ENCODE assay signal across 8 cellular contexts in genomic region chr12:56723889-56724659, GRCh38. TPM values are rescaled to one million over a fixed set of nuclear protein-coding genes. Genes with fewer than 3 reads are reported as not detected.
A peak's percentile ranks its signal among the peaks of the same experiment; 100 is the strongest.
DNase-seq lines count a peak whose midpoint lies in the region; ATAC-seq and TF ChIP-seq lines count a peak whose summit lies in the region.

No MANE protein-coding gene starts in this region.

- H3K9me3 Mint-ChIP-seq in activated naive CD4-positive, alpha-beta T cell treated with anti-CD3 and anti-CD28 coated beads, Interleukin-2, amount 10 ng/mL, durations not matched to agents 7 days and 5 days: no peaks in the 10 kb centered on the region

- POLR2A ChIA-PET in IMR-90 (lab: Charles Lee; ENCODE audit: unreplicated experiment): interaction anchor here (0.6 kb wide), 1 partner anchor 38 kb away, joined by 3 read pairs; no protein-coding TSS in a partner anchor

- H3K4me2 ChIP-seq in IMR-90 (ENCODE audit: low read depth, low read length) (peak overlapping the region; percentile 95), osteoblast (ENCODE audit: insufficient read depth, low read length) (peak overlapping the region; percentile 98)

- H3K14ac ChIP-seq in IMR-90 (replicated peaks; ENCODE audit: low read depth, low read length): peak overlapping the region; percentile 99

- DNase-seq in IMR-90: peak; percentile 86
- DNase-seq in activated naive CD4-positive, alpha-beta T cell treated with anti-CD3 and anti-CD28 coated beads, Interleukin-2, amount 10 ng/mL, durations not matched to agents 7 days and 5 days: no peak
- no peak for DNase-seq in Right ventricle myocardium inferior (ENCODE audit: missing footprints)
- no peak for DNase-seq in osteoblast (ENCODE audit: insufficient read length, low spot score, missing footprints)
- no peak for DNase-seq in NCI-H2227 treated with DMSO at 0.1 percent for 48 hours (lab: John Stamatoyannopoulos, UW)

- ATAC-seq in IMR-90 (ENCODE audit: low read depth) (peak; percentile 2; the same call in 1 of the 2 replicates), Right ventricle myocardium inferior (peak; percentile 49), HG03460 (IDR thresholded peaks at IDR 0.05; ENCODE audit: unreplicated experiment) (no peak), HG02852 (IDR thresholded peaks at IDR 0.05; ENCODE audit: unreplicated experiment) (no peak)

- H2BK20ac ChIP-seq in IMR-90 (ENCODE audit: low read depth, low read length): no peak overlapping the region

- peak overlapping the region; percentile 98 for H2AK5ac ChIP-seq in IMR-90 (ENCODE audit: low read depth, low read length)

- peak overlapping the region; percentile 92 to 93 for H4K8ac ChIP-seq in IMR-90 (ENCODE audit: low read depth in 2 of 2, low read length in 2 of 2)

- dilution Hi-C loops in IMR-90 (cut with HindIII; ENCODE audit: low sequenced_read_pairs, unreplicated experiment): no loop called here

- H2AK9ac ChIP-seq in IMR-90 (replicated peaks; ENCODE audit: low read depth, low read length, poor library complexity): peak overlapping the region; percentile 100

- H2BK15ac ChIP-seq in IMR-90 (ENCODE audit: low read depth, low read length): no peak overlapping the region

- intact Hi-C loops in IMR-90 (cut with micrococcal nuclease) (loop anchor here (2.0 kb wide), 2 partner anchors 87 to 95 kb away; no protein-coding TSS in a partner anchor), Right ventricle myocardium inferior (cut with DNase I) (loop anchor here (2.0 kb wide), 2 partner anchors 35 to 87 kb away; partner anchors contain the start of gene PTGES3)

- peak overlapping the region; percentile 99 for H3K4me3 Mint-ChIP-seq in activated naive CD4-positive, alpha-beta T cell treated with anti-CD3 and anti-CD28 coated beads, Interleukin-2, amount 10 ng/mL, durations not matched to agents 7 days and 5 days

- peak overlapping the region; percentile 96 for H4K91ac ChIP-seq in IMR-90 (ENCODE audit: insufficient read depth, low read depth, low read length)

- peaks cover 5% of the 10 kb centered on the region for H3K4me1 ChIP-seq in IMR-90 (ENCODE audit: control insufficient read depth, insufficient read depth, low read length)
- H3K4me1 ChIP-seq in osteoblast (ENCODE audit: insufficient read depth, low read length): peaks cover 31% of the 10 kb centered on the region

- TF ChIP-seq RAD21 in IMR-90 (IDR thresholded peaks at IDR 0.05; ENCODE audit: low read length): no peak

- peak; percentile 68; the same call in 1 of the 2 replicates for TF ChIP-seq POLR2A in IMR-90 (IDR thresholded peaks at IDR 0.05; ENCODE audit: low read depth, low read length)

- peaks cover 67% of the 10 kb centered on the region for H3K4me1 Mint-ChIP-seq in activated naive CD4-positive, alpha-beta T cell treated with anti-CD3 and anti-CD28 coated beads, Interleukin-2, amount 10 ng/mL, durations not matched to agents 7 days and 5 days

- H3K23ac ChIP-seq in IMR-90 (ENCODE audit: low read depth, low read length): peak overlapping the region; percentile 96

- peaks cover 62% of the 10 kb centered on the region for H3K36me3 Mint-ChIP-seq in activated naive CD4-positive, alpha-beta T cell treated with anti-CD3 and anti-CD28 coated beads, Interleukin-2, amount 10 ng/mL, durations not matched to agents 7 days and 5 days

- peak overlapping the region; percentile 80 for H3K4me3 ChIP-seq in IMR-90 (ENCODE audit: insufficient read depth, low read depth, low read length)
- peak overlapping the region; percentile 100 for H3K4me3 ChIP-seq in osteoblast (ENCODE audit: insufficient read depth, low read length)

- no peak for TF ChIP-seq CTCF in C4-2B (conservative IDR thresholded peaks at IDR 0.05)
- TF ChIP-seq CTCF in IMR-90 (conservative IDR thresholded peaks at IDR 0.05; ENCODE audit: low read depth, low read length): no peak
- no peak for TF ChIP-seq CTCF in osteoblast (IDR thresholded peaks at IDR 0.05; ENCODE audit: extremely low read depth, low read depth, low read length)

- H3K18ac ChIP-seq in IMR-90 (ENCODE audit: low read depth, low read length): peak overlapping the region; percentile 40

- H2BK120ac ChIP-seq in IMR-90 (ENCODE audit: low read depth, low read length): peak overlapping the region; percentile 58

- peak overlapping the region; percentile 80 for H4K5ac ChIP-seq in IMR-90 (ENCODE audit: low read depth, low read length)

- peak overlapping the region; percentile 96 for H3K9ac ChIP-seq in IMR-90 (ENCODE audit: low read depth, low read length)

- no peaks in the 10 kb centered on the region for H3K27me3 Mint-ChIP-seq in activated naive CD4-positive, alpha-beta T cell treated with anti-CD3 and anti-CD28 coated beads, Interleukin-2, amount 10 ng/mL, durations not matched to agents 7 days and 5 days

- peak overlapping the region; percentile 98 for H3K27ac Mint-ChIP-seq in activated naive CD4-positive, alpha-beta T cell treated with anti-CD3 and anti-CD28 coated beads, Interleukin-2, amount 10 ng/mL, durations not matched to agents 7 days and 5 days

- BruUV-seq in IMR-90 (replicated peaks; lab: Mats Ljungman, UMichigan): no TSS peak

- H3K27me3 ChIP-seq in IMR-90 (ENCODE audit: control insufficient read depth, insufficient read depth, low read length) (no peaks in the 10 kb centered on the region), osteoblast (ENCODE audit: insufficient read depth, low read length) (no peaks in the 10 kb centered on the region)

- CTCF ChIA-PET in IMR-90 (lab: Yijun Ruan, JAX): no interaction called here
- CTCF ChIA-PET in activated naive CD4-positive, alpha-beta T cell treated with anti-CD3 and anti-CD28 coated beads, Interleukin-2, amount 10 ng/mL, durations not matched to agents 7 days and 5 days (lab: Charles Lee): interaction anchor here (1.2 kb wide), 1 partner anchor 35 kb away, joined by 5 read pairs; no protein-coding TSS in a partner anchor

- peak overlapping the region; percentile 99 for H3K4ac ChIP-seq in IMR-90 (ENCODE audit: low read depth, low read length)

- H3K9me1 ChIP-seq in IMR-90 (ENCODE audit: insufficient read depth, low read length): peaks cover 27% of the 10 kb centered on the region

- H3K79me1 ChIP-seq in IMR-90 (ENCODE audit: low read depth in 1 of 2, low read length in 2 of 2): peaks cover 0 to 47% of the 10 kb centered on the region in 2 experiments; a peak in 3 of 4 replicates

- H3K36me3 ChIP-seq in IMR-90 (ENCODE audit: control insufficient read depth, insufficient read depth, low read length): peaks cover 30% of the 10 kb centered on the region
- H3K36me3 ChIP-seq in osteoblast (ENCODE audit: insufficient read depth, low read length): peaks cover 39% of the 10 kb centered on the region

- in situ Hi-C loops in IMR-90 (cut with MboI; ENCODE audit: low sequenced_read_pairs): no loop called here

- peaks cover 61% of the 10 kb centered on the region for H3K79me2 ChIP-seq in osteoblast (ENCODE audit: insufficient read depth, low read length)

- H4K20me1 ChIP-seq in IMR-90 (ENCODE audit: insufficient read depth, low read length): peaks cover 51% of the 10 kb centered on the region
- H4K20me1 ChIP-seq in osteoblast (ENCODE audit: insufficient read depth, low read length): peaks cover 53% of the 10 kb centered on the region

- H2BK5ac ChIP-seq in IMR-90 (ENCODE audit: low read depth, low read length, poor library complexity, severe bottlenecking): peak overlapping the region; percentile 83

- 0% methylated on average over 1 of the region's 14 CpGs; no CpG with 5 or more reads in 1 of the 2 experiments for WGBS in IMR-90 (ENCODE audit: extremely low coverage in 2 of 2, insufficient read length in 1 of 2), 2 experiments

- H3K27ac ChIP-seq in C4-2B (peak overlapping the region; percentile 95), IMR-90 (ENCODE audit: insufficient read depth, low read length) (peak overlapping the region; percentile 76), osteoblast (ENCODE audit: low read depth, low read length) (peak overlapping the region; percentile 98)

- H3K56ac ChIP-seq in IMR-90 (ENCODE audit: extremely low read depth, insufficient read depth, low read length): peak overlapping the region; percentile 98

- H3K9me3 ChIP-seq in IMR-90 (ENCODE audit: control insufficient read depth, insufficient read depth, low read length) (no peaks in the 10 kb centered on the region), osteoblast (ENCODE audit: low read depth, low read length) (no peaks in the 10 kb centered on the region)

- H2AFZ ChIP-seq in IMR-90 (replicated peaks; ENCODE audit: low read length, poor library complexity): peak overlapping the region; percentile 40
- H2AFZ ChIP-seq in osteoblast (ENCODE audit: low read length): no peak overlapping the region

TF ChIP-seq in IMR-90, 13 proteins besides CTCF, POLR2A, EP300 and RAD21 (continues in another document):
- TF ChIP-seq CEBPB (IDR thresholded peaks at IDR 0.05; ENCODE audit: low read depth, low read length) (peak; percentile 71), MXI1 (IDR thresholded peaks at IDR 0.05; ENCODE audit: borderline replicate concordance, low read depth, low read length) (peak; percentile 79; the same call in 1 of the 2 replicates)

RNA-seq across cellular contexts. Expression of gene NACA, which starts 1.0 kb away (rescaled TPM):
- total RNA-seq in IMR-90 (2012; rRNA removed) (1,223 and 1,512 TPM in 2 replicates), Right ventricle myocardium inferior (432 TPM), osteoblast (808 and 845 TPM in 2 replicates)
- 587 and 662 TPM in 2 replicates for polyA plus RNA-seq in IMR-90 (2012; rRNA removed)
- 249 and 281 TPM in 2 replicates for polyA plus RNA-seq in IMR-90 (2012; cell fraction: cytosol; rRNA removed)
- 74.3 and 201 TPM in 2 replicates for polyA plus RNA-seq in IMR-90 (2012; cell fraction: nucleus; rRNA removed; ENCODE audit: low replicate concordance)

RNA-seq across cellular contexts. Expression of gene PRIM1, which starts 28.0 kb away (rescaled TPM):
- total RNA-seq in IMR-90 (2012; rRNA removed): 12.0 and 15.3 TPM in 2 replicates
- 6.7 and 8.6 TPM in 2 replicates for polyA plus RNA-seq in IMR-90 (2012; rRNA removed)
- polyA plus RNA-seq in IMR-90 (2012; cell fraction: cytosol; rRNA removed): 0.96 and 1.0 TPM in 2 replicates
- polyA plus RNA-seq in IMR-90 (2012; cell fraction: nucleus; rRNA removed; ENCODE audit: low replicate concordance): 1.4 and 4.9 TPM in 2 replicates
- 5.1 TPM for total RNA-seq in Right ventricle myocardium inferior
- 5.0 and 5.8 TPM in 2 replicates for total RNA-seq in osteoblast

RNA-seq across cellular contexts. Expression of gene PTGES3, which starts 36.0 kb away (rescaled TPM):
- 42.7 and 101 TPM in 2 replicates for total RNA-seq in IMR-90 (2012; rRNA removed)
- polyA plus RNA-seq in IMR-90 (2012; rRNA removed): 70.4 and 73.2 TPM in 2 replicates
- polyA plus RNA-seq in IMR-90 (2012; cell fraction: cytosol; rRNA removed): 24.6 and 33.9 TPM in 2 replicates
- 13.9 and 18.5 TPM in 2 replicates for polyA plus RNA-seq in IMR-90 (2012; cell fraction: nucleus; rRNA removed; ENCODE audit: low replicate concordance)
- 132 TPM for total RNA-seq in Right ventricle myocardium inferior
- 63.0 and 71.3 TPM in 2 replicates for total RNA-seq in osteoblast

RNA-seq across cellular contexts. Expression of gene HSD17B6, which starts 39.0 kb away (rescaled TPM):
- total RNA-seq in IMR-90 (2012; rRNA removed): 1.3 and 1.4 TPM in 2 replicates
- polyA plus RNA-seq in IMR-90 (2012; rRNA removed): 1.2 and 1.4 TPM in 2 replicates
- 0.54 and 0.57 TPM in 2 replicates for polyA plus RNA-seq in IMR-90 (2012; cell fraction: cytosol; rRNA removed)
- polyA plus RNA-seq in IMR-90 (2012; cell fraction: nucleus; rRNA removed; ENCODE audit: low replicate concordance): 0.40 and 0.92 TPM in 2 replicates
- total RNA-seq in Right ventricle myocardium inferior: 0.27 TPM
- 0.88 and 4.7 TPM in 2 replicates for total RNA-seq in osteoblast

Comparison
In these comparisons a context has a peak if more than half of its experiments do, and no peak if none do; other contexts are left out.
1. ATAC-seq: peak in IMR-90 (single experiment) and Right ventricle myocardium inferior (single experiment); none in HG03460 (single experiment) and HG02852 (single experiment).
2. Peak in every context shown above with its lines, with median percentiles within 50 percentile points of each other: H3K27ac ChIP-seq.